22 cellular contexts compared by ENCODE assay signal in the genomic region with DNA sequence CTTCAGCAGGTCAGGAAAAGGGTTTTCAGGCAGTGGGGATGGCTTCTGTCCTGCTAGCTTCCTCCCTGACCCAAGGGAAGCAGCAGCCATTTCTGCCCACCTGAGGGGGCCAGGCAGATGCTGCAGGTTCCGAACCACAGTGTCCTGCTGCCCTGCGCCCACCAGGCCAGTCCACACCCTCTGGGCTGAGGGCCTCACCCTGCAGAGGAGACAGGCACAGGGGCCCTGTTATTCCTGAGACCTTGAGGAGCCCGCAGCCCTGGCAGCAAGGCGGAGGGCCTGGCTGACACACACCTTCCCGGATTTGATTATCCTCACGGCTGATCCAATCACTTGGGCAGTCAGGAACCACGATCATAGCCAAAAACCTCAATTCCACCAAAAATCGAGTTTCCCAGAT.
"Had no signal": no experiment of that assay in that cellular context is flagged by ENCODE, and none has a peak within 500 bp of the region (broad histone marks: within the 10 kb centered on the region; RNA-seq: fewer than 3 reads in every experiment).

No MANE protein-coding gene starts in this region.

- H3K4me1 ChIP-seq: colonic mucosa, gastrocnemius medialis, psoas muscle, testis had no signal

- H3K4me3 ChIP-seq: colonic mucosa, gastrocnemius medialis, mucosa of descending colon, psoas muscle, testis, tibial artery had no signal

- FAIRE-seq: keratinocyte, urothelium cell line had no signal

- H3K27ac ChIP-seq: colonic mucosa, epithelial cell of prostate, gastrocnemius medialis, psoas muscle, testis, tibial artery had no signal

- H3K9me3 ChIP-seq: colonic mucosa, gastrocnemius medialis, mucosa of descending colon, psoas muscle, testis, tibial artery had no signal

- ATAC-seq: esophagus mucosa; gastrocnemius medialis; left lobe of liver; mucosa of descending colon; natural killer cell treated with Interleukin-12 subunit alpha and Interleukin-12 subunit beta and Interleukin-15 and Interleukin-18, amount 100 ng/mL, for 72 hours; psoas muscle; sciatic nerve; stimulated activated memory B cell treated with anti-CD40 and anti-IgM and Interleukin-4, amounts not matched to agents 10 μg/mL and 1 μg/mL and 100 μg/mL, for 72 hours; stimulated activated naive CD8-positive, alpha-beta T cell treated with anti-CD3 and anti-CD28 coated beads, Interleukin-15, Interleukin-2, amounts not matched to agents 100 U/mL and 50 U/mL, for 24 hours had no signal

- H3K27me3 ChIP-seq: colonic mucosa, testis had no signal

- H3K36me3 ChIP-seq: colonic mucosa, gastrocnemius medialis, tibial artery had no signal

- DNase-seq: colonic mucosa; effector CD8-positive, alpha-beta T cell; endodermal cell; foreskin fibroblast; gastrocnemius medialis; mesenchymal stem cell; mucosa of descending colon; naive B cell; psoas muscle; stimulated activated CD4-positive, alpha-beta T cell treated with anti-CD3 and anti-CD28 coated beads, Interleukin-4, amount 100 ng/mL, for 4 hours; stimulated activated naive CD8-positive, alpha-beta T cell treated with anti-CD3 and anti-CD28 coated beads, Interleukin-15, Interleukin-2, amounts not matched to agents 100 U/mL and 50 U/mL, for 24 hours; substantia nigra; testis had no signal
